18 cellular contexts compared by ENCODE assay signal in the genomic region with DNA sequence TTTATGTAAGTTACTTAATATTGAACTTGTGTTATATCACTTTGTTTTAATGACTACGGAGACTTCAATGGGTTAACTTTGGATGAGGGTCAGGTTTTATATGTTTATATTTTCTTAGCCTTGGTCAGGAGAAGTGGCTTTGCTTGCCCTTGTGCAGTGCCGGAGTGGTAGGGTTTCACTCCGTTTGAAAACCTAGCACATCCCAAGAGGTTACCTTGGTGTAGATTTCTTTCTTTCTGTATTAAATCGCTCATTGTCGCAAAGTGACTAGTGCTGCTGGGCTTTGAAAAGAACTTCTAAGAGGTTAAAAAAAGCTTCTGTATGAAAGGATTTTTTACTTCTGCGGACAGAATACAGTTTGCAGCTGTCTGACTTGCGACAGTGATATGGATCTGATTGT.
"Had no signal": no experiment of that assay in that cellular context is flagged by ENCODE, and none has a peak within 500 bp of the region (broad histone marks: within the 10 kb centered on the region; RNA-seq: fewer than 3 reads in every experiment).

No MANE protein-coding gene starts in this region.

- H3K4me1 ChIP-seq: gastroesophageal sphincter, neural progenitor cell, parathyroid adenoma, psoas muscle had no signal

- DNase-seq: central memory CD4-positive, alpha-beta T cell; effector CD4-positive, alpha-beta T cell; glutamatergic neuron; mammary epithelial cell; mucosa of descending colon; naive thymus-derived CD8-positive, alpha-beta T cell; nucleus accumbens; psoas muscle; stimulated activated CD4-positive, alpha-beta T cell treated with anti-CD3 and anti-CD28 coated beads, Interleukin-2, amount 100 ng/mL, for 48 hours; stimulated activated naive CD4-positive, alpha-beta T cell treated with Interleukin-2 at 50 U/mL for 16 hours; trophoblast cell had no signal

- H3K27ac Mint-ChIP-seq: naive thymus-derived CD8-positive, alpha-beta T cell; neural progenitor cell had no signal

- H3K27ac ChIP-seq: coronary artery, gastroesophageal sphincter, neural progenitor cell, parathyroid adenoma, psoas muscle, skin epidermis had no signal

- H3K27me3 Mint-ChIP-seq: naive thymus-derived CD8-positive, alpha-beta T cell had no signal

- H3K36me3 Mint-ChIP-seq: naive thymus-derived CD8-positive, alpha-beta T cell; neural progenitor cell had no signal

- H3K9me3 Mint-ChIP-seq: neural progenitor cell had no signal

- H3K9me3 ChIP-seq: gastroesophageal sphincter, mucosa of descending colon, psoas muscle had no signal

- H3K36me3 ChIP-seq: gastroesophageal sphincter, neural progenitor cell had no signal

- H3K4me1 Mint-ChIP-seq: naive thymus-derived CD8-positive, alpha-beta T cell; neural progenitor cell had no signal

- H3K4me3 ChIP-seq: coronary artery, gastroesophageal sphincter, mucosa of descending colon, neural progenitor cell, psoas muscle, skin epidermis had no signal

- ATAC-seq: gastroesophageal sphincter; left lobe of liver; mucosa of descending colon; naive thymus-derived CD8-positive, alpha-beta T cell; psoas muscle; sciatic nerve had no signal

- H3K4me3 Mint-ChIP-seq: naive thymus-derived CD8-positive, alpha-beta T cell; neural progenitor cell had no signal
